16 cellular contexts compared by ENCODE assay signal in the genomic region with DNA sequence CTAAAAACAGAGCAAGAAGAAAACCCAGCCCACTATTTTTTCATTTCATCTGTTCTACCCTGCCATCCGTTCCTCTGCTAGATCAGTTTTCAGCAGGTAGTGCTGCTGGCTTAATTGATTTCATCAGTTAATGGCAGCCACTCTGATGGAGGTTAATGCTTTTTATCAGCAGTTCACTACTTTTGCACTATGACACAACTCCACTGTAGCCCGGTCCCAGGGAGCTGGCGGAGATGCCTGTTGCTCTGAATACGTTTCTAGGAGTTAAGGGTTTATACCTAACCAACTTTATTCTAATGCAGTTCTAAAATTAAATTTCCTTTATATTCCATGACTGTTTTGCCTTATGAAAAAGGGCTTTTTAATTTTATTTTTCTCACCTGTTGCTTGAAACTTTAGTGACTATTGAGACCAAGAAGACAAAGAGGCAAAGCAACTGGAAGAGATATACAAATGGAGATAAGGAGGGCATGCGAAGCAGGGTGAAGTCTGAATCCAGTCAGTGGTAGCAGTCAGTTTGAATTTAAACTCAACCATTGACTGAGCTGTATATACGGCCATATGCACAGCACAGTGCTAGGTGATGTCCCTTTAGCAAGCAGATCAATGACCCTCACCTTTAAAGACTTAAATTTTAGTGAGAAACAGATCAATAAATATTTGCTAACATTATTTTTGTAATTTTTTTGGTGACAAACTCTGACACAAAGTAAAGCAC.
A peak's percentile ranks its signal among the peaks of the same experiment; 100 is the strongest.
DNase-seq lines count a peak whose midpoint lies in the region; ATAC-seq and TF ChIP-seq lines count a peak whose summit lies in the region.
"Had no signal": no experiment of that assay in that cellular context is flagged by ENCODE, and none has a peak within 500 bp of the region (broad histone marks: within the 10 kb centered on the region; RNA-seq: fewer than 3 reads in every experiment).

No MANE protein-coding gene starts in this region.

- H3K36me3 ChIP-seq in thyroid gland, result no peaks in the 10 kb centered on the region

- H3K9me3 Mint-ChIP-seq in HFFc6 (no peaks in the 10 kb centered on the region), mesothelial cell of epicardium (peaks cover 5% of the 10 kb centered on the region)
- H3K9me3 Mint-ChIP-seq in activated T-cell treated with anti-CD3 and anti-CD28 coated beads, Interleukin-2, amount 50 U/mL, for 4 hours, result no peaks in the 10 kb centered on the region
- H3K9me3 Mint-ChIP-seq: activated naive CD8-positive, alpha-beta T cell treated with anti-CD3 and anti-CD28 coated beads, Interleukin-2, amount 10 ng/mL, durations not matched to agents 7 days and 5 days had no signal

- WGBS in thyroid gland, 2 donors, result 61 to 63% methylated on average over 6 of the region's 6 CpGs

- H3K4me3 ChIP-seq in astrocyte of the spinal cord (ENCODE audit: low read depth, low read length) (no peak overlapping the region), thyroid gland (replicated peaks in 1 of 3) (no peak overlapping the region)

- H3K4me1 Mint-ChIP-seq in HFFc6 (ENCODE audit: low read depth), result peaks cover 29% of the 10 kb centered on the region
- H3K4me1 Mint-ChIP-seq in mesothelial cell of epicardium, result peaks cover 50% of the 10 kb centered on the region
- no peaks in the 10 kb centered on the region for H3K4me1 Mint-ChIP-seq in activated T-cell treated with anti-CD3 and anti-CD28 coated beads, Interleukin-2, amount 50 U/mL, for 4 hours (ENCODE audit: low read depth)
- H3K4me1 Mint-ChIP-seq: activated naive CD8-positive, alpha-beta T cell treated with anti-CD3 and anti-CD28 coated beads, Interleukin-2, amount 10 ng/mL, durations not matched to agents 7 days and 5 days had no signal

- TF ChIP-seq POLR2A in thyroid gland (IDR thresholded peaks at IDR 0.05), result no peak

- no peaks in the 10 kb centered on the region for H3K27me3 ChIP-seq in thyroid gland

- H3K27me3 Mint-ChIP-seq in HFFc6 (ENCODE audit: insufficient read depth) (peaks cover 3% of the 10 kb centered on the region; the same call in 1 of the 2 replicates), mesothelial cell of epicardium (ENCODE audit: low read depth) (no peaks in the 10 kb centered on the region)
- H3K27me3 Mint-ChIP-seq in activated T-cell treated with anti-CD3 and anti-CD28 coated beads, Interleukin-2, amount 50 U/mL, for 4 hours (ENCODE audit: low read depth), result no peaks in the 10 kb centered on the region

- TF ChIP-seq CTCF in HFFc6 (IDR thresholded peaks at IDR 0.05) (no peak), astrocyte of the spinal cord (IDR thresholded peaks at IDR 0.05; ENCODE audit: low read depth, low read length) (no peak), mesothelial cell of epicardium (IDR thresholded peaks at IDR 0.05; ENCODE audit: unreplicated experiment) (no peak), thyroid gland (IDR thresholded peaks at IDR 0.05) (no peak)

- H3K4me3 Mint-ChIP-seq in HFFc6, result peak overlapping the region; percentile 83
- peak overlapping the region; percentile 28 for H3K4me3 Mint-ChIP-seq in mesothelial cell of epicardium
- H3K4me3 Mint-ChIP-seq in activated T-cell treated with anti-CD3 and anti-CD28 coated beads, Interleukin-2, amount 50 U/mL, for 4 hours, result no peak overlapping the region
- H3K4me3 Mint-ChIP-seq: activated naive CD8-positive, alpha-beta T cell treated with anti-CD3 and anti-CD28 coated beads, Interleukin-2, amount 10 ng/mL, durations not matched to agents 7 days and 5 days had no signal

- H3K9me3 ChIP-seq in thyroid gland, result no peaks in the 10 kb centered on the region

- intact Hi-C loops in thyroid gland (cut with DNase I), result no loop called here

- DNase-seq in HFFc6 (no peak), astrocyte of the spinal cord (ENCODE audit: low read depth, low spot score) (peak; percentile 16), mesothelial cell of epicardium (ENCODE audit: low spot score in 2 of 2, unreplicated experiment in 2 of 2) (no peak), thyroid gland (no peak), CD1c-positive myeloid dendritic cell (ENCODE audit: extremely low spot score) (no peak), H4 (ENCODE audit: low spot score) (no peak)
- DNase-seq in stimulated activated CD4-positive, alpha-beta T cell treated with anti-CD3 and anti-CD28 coated beads, Interleukin-4, amount 100 ng/mL, for 4 hours, result no peak
- DNase-seq in activated T-cell treated with anti-CD3 and anti-CD28 coated beads, Interleukin-2, amount 50 U/mL, for 4 hours, result no peak
- DNase-seq: activated CD4-positive, alpha-beta T cell treated with anti-CD3 and anti-CD28 coated beads for 48 hours; activated naive CD8-positive, alpha-beta T cell treated with anti-CD3 and anti-CD28 coated beads, Interleukin-2, amount 10 ng/mL, durations not matched to agents 7 days and 5 days; glutamatergic neuron; NCI-H146; occipital lobe; SHP77; stimulated activated CD4-positive, alpha-beta T cell treated with anti-CD3 and anti-CD28 coated beads, Interleukin-12 subunit alpha, Interleukin-12 subunit beta, amount 100 ng/mL, for 4 hours; stimulated activated naive CD8-positive, alpha-beta T cell treated with anti-CD3 and anti-CD28 coated beads, Interleukin-15, Interleukin-2, amounts not matched to agents 100 U/mL and 50 U/mL, for 24 hours had no signal

- peaks cover 0 to 8% of the 10 kb centered on the region in 2 donors for H3K4me1 ChIP-seq in thyroid gland

- H3K27ac ChIP-seq in thyroid gland, result peak overlapping the region in 2 of 3 donors; percentile 2 to 71

- H3K27ac Mint-ChIP-seq in HFFc6 (peak overlapping the region; percentile 65), mesothelial cell of epicardium (peak overlapping the region; percentile 93)
- H3K27ac Mint-ChIP-seq: activated naive CD8-positive, alpha-beta T cell treated with anti-CD3 and anti-CD28 coated beads, Interleukin-2, amount 10 ng/mL, durations not matched to agents 7 days and 5 days had no signal

- in situ Hi-C loops in astrocyte of the spinal cord (cut with HindIII; ENCODE audit: low sequenced_read_pairs), result no loop called here

- no peak for ATAC-seq in activated T-cell treated with anti-CD3 and anti-CD28 coated beads, Interleukin-2, amount 50 U/mL, for 4 hours
- ATAC-seq: stimulated activated naive CD8-positive, alpha-beta T cell treated with anti-CD3 and anti-CD28 coated beads, Interleukin-15, Interleukin-2, amounts not matched to agents 100 U/mL and 50 U/mL, for 24 hours had no signal

- H3K36me3 Mint-ChIP-seq in HFFc6 (ENCODE audit: low read depth), result no peaks in the 10 kb centered on the region
- H3K36me3 Mint-ChIP-seq in mesothelial cell of epicardium, result no peaks in the 10 kb centered on the region
- no peaks in the 10 kb centered on the region for H3K36me3 Mint-ChIP-seq in activated T-cell treated with anti-CD3 and anti-CD28 coated beads, Interleukin-2, amount 50 U/mL, for 4 hours (ENCODE audit: insufficient read depth)
- H3K36me3 Mint-ChIP-seq: activated naive CD8-positive, alpha-beta T cell treated with anti-CD3 and anti-CD28 coated beads, Interleukin-2, amount 10 ng/mL, durations not matched to agents 7 days and 5 days had no signal
